ENCODE assay signal across 8 cellular contexts in genomic region chr1:202154766-202155477, GRCh38. TPM values are rescaled to one million over a fixed set of nuclear protein-coding genes. Genes with fewer than 3 reads are reported as not detected.
DNase-seq lines count a peak whose midpoint lies in the region; ATAC-seq and TF ChIP-seq lines count a peak whose summit lies in the region.

No MANE protein-coding gene starts in this region.

- DNase-seq in GM06990 (ENCODE audit: extremely low read depth, insufficient read length) (no peak), NCI-H2029 (lab: John Stamatoyannopoulos, UW) (peak; percentile 58), fibroblast of gingiva (ENCODE audit: low read depth) (peak; percentile 70), neural crest cell (ENCODE audit: low read depth, low spot score) (peak; percentile 41)
- DNase-seq in activated CD4-positive, alpha-beta T cell treated with anti-CD3 and anti-CD28 coated beads, Interleukin-2, amount 10 ng/mL, durations not matched to agents 7 days and 5 days, result peak; percentile 64
- DNase-seq in NK-92 treated with Interleukin-12 subunit alpha and Interleukin-12 subunit beta, amount 100 ng/mL, for 24 hours (lab: John Stamatoyannopoulos, UW), result no peak

- H3K27me3 ChIP-seq in GM06990 (replicated peaks; ENCODE audit: control insufficient read depth, insufficient read depth, low read length), result no peaks in the 10 kb centered on the region

- H3K27me3 Mint-ChIP-seq in activated CD4-positive, alpha-beta T cell treated with anti-CD3 and anti-CD28 coated beads, Interleukin-2, amount 10 ng/mL, durations not matched to agents 7 days and 5 days, result no peaks in the 10 kb centered on the region
- no peaks in the 10 kb centered on the region for H3K27me3 Mint-ChIP-seq in neural crest cell (ENCODE audit: low read depth)

- CTCF ChIA-PET in activated CD4-positive, alpha-beta T cell treated with anti-CD3 and anti-CD28 coated beads, Interleukin-2, amount 10 ng/mL, durations not matched to agents 7 days and 5 days (lab: Charles Lee), result interaction anchor here (0.5 to 4.2 kb wide), 8 partner anchors 8 to 1073 kb away, joined by 3 to 22 read pairs (median 4); no protein-coding TSS in a partner anchor

- peaks cover 46% of the 10 kb centered on the region for H3K36me3 ChIP-seq in GM06990 (ENCODE audit: control insufficient read depth, insufficient read depth, low read length)

- no peaks in the 10 kb centered on the region for H3K9me3 Mint-ChIP-seq in activated CD4-positive, alpha-beta T cell treated with anti-CD3 and anti-CD28 coated beads, Interleukin-2, amount 10 ng/mL, durations not matched to agents 7 days and 5 days
- no peaks in the 10 kb centered on the region for H3K9me3 Mint-ChIP-seq in neural crest cell

- no peak overlapping the region for H3K4me3 ChIP-seq in GM06990 (replicated peaks; ENCODE audit: low read depth, low read length)

- peaks cover 53% of the 10 kb centered on the region for H3K4me1 Mint-ChIP-seq in activated CD4-positive, alpha-beta T cell treated with anti-CD3 and anti-CD28 coated beads, Interleukin-2, amount 10 ng/mL, durations not matched to agents 7 days and 5 days
- peaks cover 5% of the 10 kb centered on the region for H3K4me1 Mint-ChIP-seq in neural crest cell

- peak overlapping the region; percentile 43 for H3K27ac Mint-ChIP-seq in activated CD4-positive, alpha-beta T cell treated with anti-CD3 and anti-CD28 coated beads, Interleukin-2, amount 10 ng/mL, durations not matched to agents 7 days and 5 days
- no peak overlapping the region for H3K27ac Mint-ChIP-seq in neural crest cell (ENCODE audit: unreplicated experiment)

- peak; percentile 94 for TF ChIP-seq CTCF in 22Rv1 (IDR thresholded peaks at IDR 0.05)
- TF ChIP-seq CTCF in GM06990 (IDR thresholded peaks at IDR 0.05; ENCODE audit: insufficient read depth, low read length, poor library complexity, severe bottlenecking), result peak; percentile 70
- peak; percentile 53 for TF ChIP-seq CTCF in neural crest cell (conservative IDR thresholded peaks at IDR 0.05)

- no peak for ATAC-seq in HG02852 (IDR thresholded peaks at IDR 0.05; ENCODE audit: unreplicated experiment)

- H3K27ac ChIP-seq in 22Rv1, result no peak overlapping the region

- POLR2A ChIA-PET in activated CD4-positive, alpha-beta T cell treated with anti-CD3 and anti-CD28 coated beads, Interleukin-2, amount 10 ng/mL, durations not matched to agents 7 days and 5 days (lab: Charles Lee), result interaction anchor here (0.5 to 1.0 kb wide), 3 partner anchors 9 to 871 kb away, joined by 3 read pairs; partner anchors contain the start of gene PPFIA4

- peaks cover 73% of the 10 kb centered on the region for H3K36me3 Mint-ChIP-seq in activated CD4-positive, alpha-beta T cell treated with anti-CD3 and anti-CD28 coated beads, Interleukin-2, amount 10 ng/mL, durations not matched to agents 7 days and 5 days (ENCODE audit: low read depth)
- H3K36me3 Mint-ChIP-seq in neural crest cell (ENCODE audit: low read depth), result no peaks in the 10 kb centered on the region

- no peak overlapping the region for H3K4me3 Mint-ChIP-seq in activated CD4-positive, alpha-beta T cell treated with anti-CD3 and anti-CD28 coated beads, Interleukin-2, amount 10 ng/mL, durations not matched to agents 7 days and 5 days
- peak overlapping the region; percentile 31 for H3K4me3 Mint-ChIP-seq in neural crest cell

RNA-seq across cellular contexts. Expression of gene PTPN7, which starts 5.5 kb away (rescaled TPM):
- 100 to 1,000 TPM; 183 to 188 TPM for total RNA-seq in activated CD4-positive, alpha-beta T cell treated with anti-CD3 and anti-CD28 coated beads, Interleukin-2, amount 10 ng/mL, durations not matched to agents 7 days and 5 days
- total RNA-seq in neural crest cell, result not detected in 2 replicates

RNA-seq across cellular contexts. Expression of gene ARL8A, which starts 10.4 kb away (rescaled TPM):
- 10 to 100 TPM; 51.6 to 53.8 TPM for total RNA-seq in activated CD4-positive, alpha-beta T cell treated with anti-CD3 and anti-CD28 coated beads, Interleukin-2, amount 10 ng/mL, durations not matched to agents 7 days and 5 days
- total RNA-seq in neural crest cell, result 50.9 and 57.3 TPM in 2 replicates

RNA-seq across cellular contexts. Expression of gene GPR37L1, which starts 32.2 kb away (rescaled TPM):
- not detected for total RNA-seq in activated CD4-positive, alpha-beta T cell treated with anti-CD3 and anti-CD28 coated beads, Interleukin-2, amount 10 ng/mL, durations not matched to agents 7 days and 5 days
- 0.05 TPM in 1 of 2 replicates, not detected in the other for total RNA-seq in neural crest cell

RNA-seq across cellular contexts. Expression of gene LGR6, which starts 38.7 kb away (rescaled TPM):
- total RNA-seq in activated CD4-positive, alpha-beta T cell treated with anti-CD3 and anti-CD28 coated beads, Interleukin-2, amount 10 ng/mL, durations not matched to agents 7 days and 5 days, result not detected
- 0.16 and 0.91 TPM in 2 replicates for total RNA-seq in neural crest cell

Comparison
In these comparisons a context has a peak if more than half of its experiments do, and no peak if none do; other contexts are left out.
1. DNase-seq: peak in NCI-H2029 (single experiment), activated CD4-positive, alpha-beta T cell treated with anti-CD3 and anti-CD28 coated beads, Interleukin-2, amount 10 ng/mL, durations not matched to agents 7 days and 5 days (single experiment), fibroblast of gingiva (single experiment) and neural crest cell (single experiment); none in GM06990 (single experiment) and NK-92 treated with Interleukin-12 subunit alpha and Interleukin-12 subunit beta, amount 100 ng/mL, for 24 hours (single experiment).
2. RNA of gene PTPN7, which starts 5.5 kb away (total RNA-seq): 183 to 188 TPM in activated CD4-positive, alpha-beta T cell treated with anti-CD3 and anti-CD28 coated beads, Interleukin-2, amount 10 ng/mL, durations not matched to agents 7 days and 5 days; not detected in neural crest cell; every median in the first group is over 100 times any median in the second.
3. Peak in every context shown above with its lines, with median percentiles within 50 percentile points of each other: CTCF ChIP-seq.